8 cellular contexts compared by ENCODE assay signal in the genomic region with DNA sequence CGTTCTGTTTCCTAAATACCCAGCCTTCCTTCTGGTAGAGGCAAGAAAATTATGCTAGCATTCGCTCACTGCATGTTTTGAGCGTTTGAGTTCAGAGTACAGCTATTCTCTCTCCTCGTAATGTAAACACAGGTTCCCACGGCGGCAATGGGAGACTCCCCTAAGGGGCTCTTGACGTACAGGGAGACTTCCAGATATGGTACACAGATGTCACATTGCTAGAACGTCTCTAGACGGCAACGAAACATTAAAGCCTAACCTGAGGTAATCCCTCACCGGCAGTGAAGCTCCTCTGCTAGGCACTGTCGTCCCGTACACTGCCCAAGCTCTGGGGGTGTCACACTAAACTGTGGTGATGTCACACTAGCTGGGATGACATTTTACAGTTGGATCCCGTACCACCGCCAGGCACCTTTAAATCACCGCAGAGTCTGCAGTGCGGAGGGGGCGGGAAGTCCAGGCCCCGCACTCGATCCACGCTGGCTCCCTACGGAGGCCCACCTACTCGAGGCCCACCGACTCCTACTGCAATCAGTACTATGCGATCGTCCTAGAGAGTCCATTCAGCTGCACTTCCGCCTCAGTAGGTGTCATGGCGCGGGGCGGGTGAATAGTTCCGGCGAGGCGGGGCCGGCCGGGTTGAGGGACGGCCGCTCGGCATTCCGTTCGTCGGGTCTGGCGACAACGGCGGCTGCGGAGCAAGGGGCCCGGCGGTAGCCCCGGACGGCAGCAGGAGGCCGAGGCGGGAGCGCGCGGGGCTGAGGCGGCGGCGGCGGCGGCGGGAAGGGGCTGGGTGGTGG. TPM values are rescaled to one million over a fixed set of nuclear protein-coding genes. Genes with fewer than 3 reads are reported as not detected.
DNase-seq lines count a peak whose midpoint lies in the region; ATAC-seq and TF ChIP-seq lines count a peak whose summit lies in the region.

TSS of gene HIPK1 (plus strand) at position 375 of the 800 bp plus-strand sequence.

- H3K4me3 ChIP-seq in heart right ventricle (peak within 1 kb of the TSS; percentile 40 to 97 (median 90)), upper lobe of right lung (peak within 1 kb of the TSS; percentile 83)

- peaks cover 1% of the 10 kb centered on the region for H3K36me3 Mint-ChIP-seq in progenitor cell of endocrine pancreas (ENCODE audit: insufficient read depth)

- intact Hi-C loops in T-helper 1 cell treated with Interleukin-12 subunit alpha and Interleukin-12 subunit beta and Interleukin-4 antibody, amounts not matched to agents 30 ng/mL and 1 ng/mL, for 36 hours (cut with micrococcal nuclease), result loop anchor here (1.0 to 5.0 kb wide), 10 partner anchors 24 to 1212 kb away; partner anchors contain the start of genes BCAS2, CSDE1, DCLRE1B and PHTF1
- intact Hi-C loops in heart right ventricle (cut with DNase I), result loop anchor here in 7 of 10 donors (1.0 to 2.0 kb wide), 4 partner anchors 16 to 117 kb away; partner anchors contain the start of genes DCLRE1B (in 7 of the 7), AP4B1 (in 1 of the 7) and RSBN1 (in 1 of the 7)
- intact Hi-C loops in upper lobe of right lung (cut with DNase I), result no loop called here

- TF ChIP-seq CTCF in GM13977 (IDR thresholded peaks at IDR 0.05; ENCODE audit: extremely low read depth, insufficient read depth, missing control alignments) (no peak), heart right ventricle (IDR thresholded peaks at IDR 0.05) (no peak), progenitor cell of endocrine pancreas (IDR thresholded peaks at IDR 0.05; ENCODE audit: unreplicated experiment) (no peak), upper lobe of right lung (IDR thresholded peaks at IDR 0.05) (no peak)

- peak within 1 kb of the TSS; percentile 99 for H3K27ac Mint-ChIP-seq in progenitor cell of endocrine pancreas

- 0 to 1% methylated on average over 51 to 60 of the region's 60 CpGs for WGBS in heart right ventricle, 2 donors

- in situ Hi-C loops in GM13977 (cut with MboI; ENCODE audit: low pct_unique_long_range_greater_than_20kb, low sequenced_read_pairs, unreplicated experiment), result no loop called here

- H3K9me3 Mint-ChIP-seq in progenitor cell of endocrine pancreas (ENCODE audit: low read depth), result no peaks in the 10 kb centered on the region

- peak within 1 kb of the TSS; percentile 95 for H3K4me3 Mint-ChIP-seq in progenitor cell of endocrine pancreas (ENCODE audit: low read depth)

- peak within 1 kb of the TSS; percentile 80 to 97 (median 94) for H3K27ac ChIP-seq in heart right ventricle
- peak within 1 kb of the TSS; percentile 96 for H3K27ac ChIP-seq in upper lobe of right lung

- H3K4me1 Mint-ChIP-seq in progenitor cell of endocrine pancreas (ENCODE audit: low read depth), result peaks cover 49% of the 10 kb centered on the region

- H3K4me1 ChIP-seq in heart right ventricle (peaks cover 2 to 53% (median 42%) of the 10 kb centered on the region in 9 donors), upper lobe of right lung (peaks cover 31% of the 10 kb centered on the region)

- H3K27me3 Mint-ChIP-seq in progenitor cell of endocrine pancreas, result peaks cover 4% of the 10 kb centered on the region

- H3K9me3 ChIP-seq in heart right ventricle (no peaks in the 10 kb centered on the region), upper lobe of right lung (no peaks in the 10 kb centered on the region)

- H3K36me3 ChIP-seq in heart right ventricle (no peaks in the 10 kb centered on the region), upper lobe of right lung (no peaks in the 10 kb centered on the region)

- H3K27me3 ChIP-seq in heart right ventricle, result no peaks in the 10 kb centered on the region
- H3K27me3 ChIP-seq in upper lobe of right lung, result no peaks in the 10 kb centered on the region

- peak; percentile 63 for ATAC-seq in HG02852 (IDR thresholded peaks at IDR 0.05; ENCODE audit: unreplicated experiment)
- ATAC-seq in heart right ventricle, result peak; percentile 93 to 96 (median 95)
- ATAC-seq in upper lobe of right lung, result peak; percentile 96

- DNase-seq in GM13977 (ENCODE audit: low spot score), result peak; percentile 90
- peak; percentile 92 for DNase-seq in NCI-H146 (lab: John Stamatoyannopoulos, UW)
- peak; percentile 83 for DNase-seq in amniotic epithelial cell (ENCODE audit: low read depth)
- DNase-seq in heart right ventricle, result peak; percentile 94 to 95
- DNase-seq in progenitor cell of endocrine pancreas (ENCODE audit: low spot score, unreplicated experiment), result peak; percentile 86
- peak; percentile 97 for DNase-seq in upper lobe of right lung

RNA-seq across cellular contexts. Expression of gene HIPK1, which starts in this region (rescaled TPM):
- total RNA-seq in T-helper 1 cell treated with Interleukin-12 subunit alpha and Interleukin-12 subunit beta and Interleukin-4 antibody, amounts not matched to agents 30 ng/mL and 1 ng/mL, for 36 hours, result 95.8 and 102 TPM in 2 replicates
- total RNA-seq in heart right ventricle (10 to 100 TPM; 42.6 to 91.0 (median 62.2) TPM), progenitor cell of endocrine pancreas (52.4 and 54.2 TPM in 2 replicates), upper lobe of right lung (77.8 TPM)
- 10 to 100 TPM in 1 of 2 donors, 1 to 10 TPM in 1; 7.8 to 10.7 TPM for polyA plus RNA-seq in heart right ventricle

Comparison
In these comparisons a context has a peak if more than half of its experiments do, and no peak if none do; other contexts are left out.
1. Peak in every context shown above with its lines: DNase-seq, ATAC-seq, H3K4me3 ChIP-seq and H3K27ac ChIP-seq.